Comparison of ENCODE assay signal across 12 cellular contexts in genomic region chr4:94338681-94339351, GRCh38.
DNase-seq lines count a peak whose midpoint lies in the region; ATAC-seq lines count a peak whose summit lies in the region.
"Had no signal": no experiment of that assay in that cellular context is flagged by ENCODE, and none has a peak within 500 bp of the region (broad histone marks: within the 10 kb centered on the region; RNA-seq: fewer than 3 reads in every experiment).

No MANE protein-coding gene starts in this region.

- H3K79me2 ChIP-seq in ACC112 (ENCODE audit: control insufficient read depth, insufficient read depth, low read length, unreplicated experiment) = no peaks in the 10 kb centered on the region

- no peaks in the 10 kb centered on the region for H3K36me3 ChIP-seq in ACC112 (ENCODE audit: insufficient read depth, low read length)

- no peaks in the 10 kb centered on the region for H3K27me3 Mint-ChIP-seq in T-helper 1 cell treated with Interleukin-12 subunit alpha and Interleukin-12 subunit beta and Interleukin-4 antibody, amounts not matched to agents 30 μg/mL and 1 μg/mL, for 36 hours (ENCODE audit: low read depth)
- H3K27me3 Mint-ChIP-seq: dendritic cell treated with granulocyte-macrophage colony-stimulating factor and Interleukin-4, amounts not matched to agents 40 ng/mL and 50 ng/mL, for 4 days had no signal

- peaks cover 16% of the 10 kb centered on the region for H3K4me1 Mint-ChIP-seq in T-helper 1 cell treated with Interleukin-12 subunit alpha and Interleukin-12 subunit beta and Interleukin-4 antibody, amounts not matched to agents 30 μg/mL and 1 μg/mL, for 36 hours (ENCODE audit: low read depth)

- DNase-seq in NCI-H2081 (lab: John Stamatoyannopoulos, UW) = no peak
- DNase-seq in NCI-H2081 treated with DMSO at 0.1 percent for 48 hours (lab: John Stamatoyannopoulos, UW) = no peak
- no peak for DNase-seq in hepatic stellate cell (ENCODE audit: low spot score)
- DNase-seq: C1 segment of cervical spinal cord, NCI-H510A treated with DMSO at 0.1 percent for 48 hours, retina had no signal

- H3K4me1 ChIP-seq in ACC112 (ENCODE audit: control insufficient read depth, insufficient read depth, low read length, unreplicated experiment) = peaks cover 7% of the 10 kb centered on the region

- no peak overlapping the region for H3K27ac ChIP-seq in ACC112 (ENCODE audit: low read depth, low read length)

- H2AFZ ChIP-seq in ACC112 (ENCODE audit: low read length, unreplicated experiment) = peak overlapping the region; percentile 13

- H3K36me3 Mint-ChIP-seq in T-helper 1 cell treated with Interleukin-12 subunit alpha and Interleukin-12 subunit beta and Interleukin-4 antibody, amounts not matched to agents 30 μg/mL and 1 μg/mL, for 36 hours (ENCODE audit: low read depth) = no peaks in the 10 kb centered on the region

- H3K27me3 ChIP-seq in ACC112 (ENCODE audit: insufficient read depth, low read length) = no peaks in the 10 kb centered on the region

- ATAC-seq in GM18873 (IDR thresholded peaks at IDR 0.05; ENCODE audit: low FRiP score, unreplicated experiment) (peak; percentile 75), HG02884 (IDR thresholded peaks at IDR 0.05; ENCODE audit: unreplicated experiment) (peak; percentile 90), GM21737 (IDR thresholded peaks at IDR 0.05; ENCODE audit: unreplicated experiment) (no peak)

- no peaks in the 10 kb centered on the region for H3K9me3 Mint-ChIP-seq in T-helper 1 cell treated with Interleukin-12 subunit alpha and Interleukin-12 subunit beta and Interleukin-4 antibody, amounts not matched to agents 30 μg/mL and 1 μg/mL, for 36 hours
- H3K9me3 Mint-ChIP-seq: dendritic cell treated with granulocyte-macrophage colony-stimulating factor and Interleukin-4, amounts not matched to agents 40 ng/mL and 50 ng/mL, for 4 days had no signal

- peak overlapping the region; percentile 71 for H3K27ac Mint-ChIP-seq in T-helper 1 cell treated with Interleukin-12 subunit alpha and Interleukin-12 subunit beta and Interleukin-4 antibody, amounts not matched to agents 30 μg/mL and 1 μg/mL, for 36 hours
- H3K27ac Mint-ChIP-seq: dendritic cell treated with granulocyte-macrophage colony-stimulating factor and Interleukin-4, amounts not matched to agents 40 ng/mL and 50 ng/mL, for 4 days had no signal

- no peak overlapping the region for H3K4me3 ChIP-seq in ACC112 (ENCODE audit: low read depth, low read length)

- peak overlapping the region; percentile 38 for H3K4me3 Mint-ChIP-seq in T-helper 1 cell treated with Interleukin-12 subunit alpha and Interleukin-12 subunit beta and Interleukin-4 antibody, amounts not matched to agents 30 μg/mL and 1 μg/mL, for 36 hours
- H3K4me3 Mint-ChIP-seq: dendritic cell treated with granulocyte-macrophage colony-stimulating factor and Interleukin-4, amounts not matched to agents 40 ng/mL and 50 ng/mL, for 4 days had no signal
